In the genomic region with DNA sequence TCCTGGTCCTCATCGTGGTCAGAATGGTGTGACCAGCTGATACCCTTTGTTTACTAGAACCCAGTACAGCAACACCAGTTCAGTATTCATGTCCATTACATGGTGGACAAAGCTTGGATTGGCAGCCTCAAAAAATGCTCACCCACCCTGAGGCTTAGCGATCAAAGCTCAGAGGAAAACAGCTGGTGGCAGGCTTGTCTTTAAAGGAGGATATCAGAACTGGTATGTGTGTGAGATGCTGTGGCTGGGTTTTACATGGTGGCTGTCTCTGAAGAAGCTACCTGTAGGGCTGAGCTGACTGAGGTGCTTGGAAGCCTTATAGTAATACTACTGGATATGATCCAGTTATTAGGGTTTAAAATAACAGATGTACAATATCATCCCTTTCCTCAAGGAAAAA, we compare ENCODE assay signal across 18 cellular contexts.
DNase-seq lines count a peak whose midpoint lies in the region; ATAC-seq and TF ChIP-seq lines count a peak whose summit lies in the region.
"Had no signal": no experiment of that assay in that cellular context is flagged by ENCODE, and none has a peak within 500 bp of the region (broad histone marks: within the 10 kb centered on the region; RNA-seq: fewer than 3 reads in every experiment).

No MANE protein-coding gene starts in this region.

- no peaks in the 10 kb centered on the region for H3K36me3 ChIP-seq in mammary epithelial cell (ENCODE audit: insufficient read depth, low read length)
- no peaks in the 10 kb centered on the region for H3K36me3 ChIP-seq in smooth muscle cell (ENCODE audit: low read depth)
- H3K36me3 ChIP-seq in naive thymus-derived CD4-positive, alpha-beta T cell (ENCODE audit: control insufficient read depth in 2 of 3, insufficient read depth in 3 of 3, low read length in 3 of 3): no peaks in the 10 kb centered on the region
- H3K36me3 ChIP-seq: heart left ventricle, uterus had no signal

- H3K27me3 Mint-ChIP-seq in MCF 10A (ENCODE audit: insufficient read depth, unreplicated experiment) (peaks cover 25% of the 10 kb centered on the region), brain (peaks cover 10% of the 10 kb centered on the region)
- peaks cover 29 to 32% of the 10 kb centered on the region in 2 donors for H3K27me3 Mint-ChIP-seq in stimulated activated naive B cell treated with anti-CD40 and anti-IgM and Interleukin-4, amounts not matched to agents 10 μg/mL and 1 μg/mL and 100 μg/mL, for 72 hours
- peaks cover 0 to 52% (median 27%) of the 10 kb centered on the region in 5 donors for H3K27me3 Mint-ChIP-seq in naive thymus-derived CD4-positive, alpha-beta T cell

- no peak overlapping the region for H3K9ac ChIP-seq in mammary epithelial cell (ENCODE audit: insufficient read depth, low read length)
- H3K9ac ChIP-seq in smooth muscle cell (ENCODE audit: low read depth): no peak overlapping the region

- H3F3A ChIP-seq in smooth muscle cell (ENCODE audit: low read depth): no peaks in the 10 kb centered on the region

- H3K9me3 Mint-ChIP-seq in MCF 10A (ENCODE audit: unreplicated experiment) (peaks cover 7% of the 10 kb centered on the region), brain (peaks cover 13 to 26% (median 22%) of the 10 kb centered on the region in 5 experiments)
- no peaks in the 10 kb centered on the region for H3K9me3 Mint-ChIP-seq in stimulated activated naive B cell treated with anti-CD40 and anti-IgM and Interleukin-4, amounts not matched to agents 10 μg/mL and 1 μg/mL and 100 μg/mL, for 72 hours
- H3K9me3 Mint-ChIP-seq in naive thymus-derived CD4-positive, alpha-beta T cell: peaks cover 0 to 6% (median 0%) of the 10 kb centered on the region in 11 donors
- H3K9me3 Mint-ChIP-seq: activated T-helper 2 cell treated with anti-CD3 and anti-CD28 coated beads, Interferon-gamma antibody, Interleukin-2, Interleukin-4, amounts not matched to agents 10 μg/mL and 5 μg/mL and 100 μg/mL, durations not matched to agents 14 hours and 24 hours and 36 hours had no signal

- H3K4me1 ChIP-seq in mammary epithelial cell (ENCODE audit: insufficient read depth, low read length) (no peaks in the 10 kb centered on the region), smooth muscle cell (ENCODE audit: low read depth) (peaks cover 5% of the 10 kb centered on the region)
- H3K4me1 ChIP-seq in naive thymus-derived CD4-positive, alpha-beta T cell (ENCODE audit: control insufficient read depth in 2 of 2, insufficient read depth in 2 of 2, low read length in 2 of 2): no peaks in the 10 kb centered on the region
- H3K4me1 ChIP-seq: heart left ventricle, psoas muscle, testis, uterus had no signal

- CTCF ChIA-PET in mammary epithelial cell (lab: Charles Lee; ENCODE audit: low non-redundant PET): interaction anchor here (1.0 kb wide), 1 partner anchor 1002 kb away, joined by 5 read pairs; no protein-coding TSS in a partner anchor
- CTCF ChIA-PET in MCF 10A (lab: Yijun Ruan, JAX): interaction anchor here (0.5 to 3.0 kb wide), 31 partner anchors 10 to 1712 kb away, joined by 3 to 28 read pairs (median 3); no protein-coding TSS in a partner anchor
- CTCF ChIA-PET in naive thymus-derived CD4-positive, alpha-beta T cell (lab: Charles Lee): no interaction called here

- peak overlapping the region; percentile 52 for H3K4me2 ChIP-seq in mammary epithelial cell (ENCODE audit: insufficient read depth, low read depth, low read length)
- peak overlapping the region; percentile 28 for H3K4me2 ChIP-seq in smooth muscle cell

- TF ChIP-seq CTCF in mammary epithelial cell (conservative IDR thresholded peaks at IDR 0.05 in 1 of 2, IDR thresholded peaks at IDR 0.05 in 1 of 2; ENCODE audit: extremely low read depth in 1 of 2, insufficient read depth in 1 of 2, low read depth in 1 of 2, low read length in 2 of 2): no peak
- TF ChIP-seq CTCF in MCF 10A (IDR thresholded peaks at IDR 0.05; ENCODE audit: unreplicated experiment): no peak
- TF ChIP-seq CTCF in brain (conservative IDR thresholded peaks at IDR 0.05): no peak
- TF ChIP-seq CTCF in smooth muscle cell (IDR thresholded peaks at IDR 0.05; ENCODE audit: borderline replicate concordance, insufficient read depth, poor library complexity, severe bottlenecking): no peak

- POLR2A ChIA-PET in MCF 10A (lab: Yijun Ruan, JAX): interaction anchor here (0.6 to 1.5 kb wide), 2 partner anchors 620 to 1318 kb away, joined by 4 read pairs; no protein-coding TSS in a partner anchor
- POLR2A ChIA-PET in naive thymus-derived CD4-positive, alpha-beta T cell (lab: Charles Lee): no interaction called here

- H3K27ac ChIP-seq in mammary epithelial cell (ENCODE audit: insufficient read depth, low read depth, low read length) (no peak overlapping the region), smooth muscle cell (ENCODE audit: low read depth) (no peak overlapping the region)
- no peak overlapping the region for H3K27ac ChIP-seq in naive thymus-derived CD4-positive, alpha-beta T cell (ENCODE audit: low read depth, low read length)
- H3K27ac ChIP-seq: heart left ventricle, psoas muscle, testis, uterus had no signal

- dilution Hi-C loops in mammary epithelial cell (cut with HindIII; ENCODE audit: low sequenced_read_pairs): no loop called here

- no TSS peak for BruUV-seq in mammary epithelial cell (replicated peaks; lab: Mats Ljungman, UMichigan)
- BruUV-seq in MCF 10A (replicated peaks; lab: Mats Ljungman, UMichigan): no TSS peak

- in situ Hi-C loops in mammary epithelial cell (cut with MboI; ENCODE audit: low sequenced_read_pairs in 2 of 2): loop anchor here (10.0 to 25.0 kb wide), 6 partner anchors 556 to 1719 kb away; no protein-coding TSS in a partner anchor

- H3K4me3 ChIP-seq in mammary epithelial cell (replicated peaks in 1 of 3; ENCODE audit: insufficient read depth in 1 of 3, low read depth in 2 of 3, low read length in 3 of 3) (no peak overlapping the region), smooth muscle cell (peak overlapping the region; percentile 7)
- no peak overlapping the region for H3K4me3 ChIP-seq in naive thymus-derived CD4-positive, alpha-beta T cell (ENCODE audit: low read length)
- H3K4me3 ChIP-seq: heart left ventricle, mucosa of descending colon, psoas muscle, testis, uterus had no signal

- peaks cover 6% of the 10 kb centered on the region for H3K4me1 Mint-ChIP-seq in MCF 10A (ENCODE audit: insufficient read depth, unreplicated experiment)
- peaks cover 40% of the 10 kb centered on the region for H3K4me1 Mint-ChIP-seq in brain
- H3K4me1 Mint-ChIP-seq in stimulated activated naive B cell treated with anti-CD40 and anti-IgM and Interleukin-4, amounts not matched to agents 10 μg/mL and 1 μg/mL and 100 μg/mL, for 72 hours: peaks cover 0 to 3% of the 10 kb centered on the region in 2 donors
- H3K4me1 Mint-ChIP-seq in naive thymus-derived CD4-positive, alpha-beta T cell: peaks cover 0 to 3% (median 0%) of the 10 kb centered on the region in 7 donors

- H2AFZ ChIP-seq in mammary epithelial cell (ENCODE audit: low read depth, low read length) (no peak overlapping the region), smooth muscle cell (ENCODE audit: low read depth) (no peak overlapping the region)

- H3K9me3 ChIP-seq in mammary epithelial cell (replicated peaks; ENCODE audit: insufficient read depth, low read length) (no peaks in the 10 kb centered on the region), smooth muscle cell (replicated peaks; ENCODE audit: low read depth) (no peaks in the 10 kb centered on the region)
- no peaks in the 10 kb centered on the region for H3K9me3 ChIP-seq in naive thymus-derived CD4-positive, alpha-beta T cell (ENCODE audit: control insufficient read depth in 2 of 3, low read length in 3 of 3)
- H3K9me3 ChIP-seq: mucosa of descending colon, testis, uterus had no signal

- no peak for ATAC-seq in stimulated activated naive B cell treated with anti-CD40 and anti-IgM and Interleukin-4, amounts not matched to agents 10 μg/mL and 1 μg/mL and 100 μg/mL, for 72 hours (replicated peaks)
- ATAC-seq in naive thymus-derived CD4-positive, alpha-beta T cell: no peak
- ATAC-seq: heart left ventricle, psoas muscle had no signal

- no peak for DNase-seq in mammary epithelial cell
- no peak for DNase-seq in MCF 10A (ENCODE audit: unreplicated experiment)
- peak; percentile 35 to 80 for DNase-seq in NCI-H524 (lab: John Stamatoyannopoulos, UW)
- DNase-seq in smooth muscle cell (lab: John Stamatoyannopoulos, UW; ENCODE audit: unreplicated experiment): no peak
- DNase-seq in iPS-NIHi11 (ENCODE audit: low spot score): no peak
- no peak for DNase-seq in stimulated activated naive B cell treated with anti-CD40 and anti-IgM and Interleukin-4, amounts not matched to agents 10 μg/mL and 1 μg/mL and 100 μg/mL, for 72 hours
- no peak for DNase-seq in naive thymus-derived CD4-positive, alpha-beta T cell
- DNase-seq: activated CD8-positive, alpha-beta memory T cell treated with anti-CD3 and anti-CD28 coated beads, Interleukin-2, amount 50 U/mL, for 4 hours; uterus had no signal

- WGBS in mammary epithelial cell (ENCODE audit: low coverage, missing lambda C conversion rate): 50% methylated on average over 2 of the region's 2 CpGs
- WGBS in smooth muscle cell (ENCODE audit: low lambda C conversion rate): 53% methylated on average over 2 of the region's 2 CpGs

- H3K27me3 ChIP-seq in mammary epithelial cell (ENCODE audit: insufficient read depth, low read length) (no peaks in the 10 kb centered on the region), smooth muscle cell (ENCODE audit: low read depth) (no peaks in the 10 kb centered on the region)
- peaks cover 0 to 7% of the 10 kb centered on the region in 2 donors for H3K27me3 ChIP-seq in naive thymus-derived CD4-positive, alpha-beta T cell (ENCODE audit: control insufficient read depth in 2 of 2, insufficient read depth in 2 of 2, low read length in 2 of 2)
- H3K27me3 ChIP-seq: testis, uterus had no signal

- H3K79me2 ChIP-seq in mammary epithelial cell (ENCODE audit: insufficient read depth, low read length): no peaks in the 10 kb centered on the region
- no peaks in the 10 kb centered on the region for H3K79me2 ChIP-seq in smooth muscle cell (ENCODE audit: low read depth)

- no peak overlapping the region for H3K4me3 Mint-ChIP-seq in MCF 10A (ENCODE audit: unreplicated experiment)
- peak overlapping the region in 4 of 5 experiments; percentile 31 to 71 (median 67) for H3K4me3 Mint-ChIP-seq in brain
- no peak overlapping the region for H3K4me3 Mint-ChIP-seq in stimulated activated naive B cell treated with anti-CD40 and anti-IgM and Interleukin-4, amounts not matched to agents 10 μg/mL and 1 μg/mL and 100 μg/mL, for 72 hours
- no peak overlapping the region for H3K4me3 Mint-ChIP-seq in naive thymus-derived CD4-positive, alpha-beta T cell
- H3K4me3 Mint-ChIP-seq: activated naive CD8-positive, alpha-beta T cell treated with anti-CD3 and anti-CD28 coated beads for 36 hours; stimulated activated memory B cell treated with anti-CD40 and anti-IgM and Interleukin-4, amounts not matched to agents 10 μg/mL and 1 μg/mL and 100 μg/mL, for 72 hours had no signal

- intact Hi-C loops in mammary epithelial cell (cut with micrococcal nuclease): loop anchor here (1.0 to 5.0 kb wide), 8 partner anchors 47 to 1484 kb away; no protein-coding TSS in a partner anchor
- intact Hi-C loops in MCF 10A (cut with micrococcal nuclease): loop anchor here (1.0 to 5.0 kb wide), 5 partner anchors 48 to 1714 kb away; no protein-coding TSS in a partner anchor
- intact Hi-C loops in naive thymus-derived CD4-positive, alpha-beta T cell (cut with micrococcal nuclease): loop anchor here in 1 of 2 donors (5.0 kb wide), 1 partner anchor 556 kb away; no protein-coding TSS in a partner anchor

- no peak overlapping the region for H3K27ac Mint-ChIP-seq in MCF 10A (ENCODE audit: low read depth, unreplicated experiment)
- peak overlapping the region in 4 of 5 experiments; percentile 18 to 88 (median 46) for H3K27ac Mint-ChIP-seq in brain
- H3K27ac Mint-ChIP-seq in stimulated activated naive B cell treated with anti-CD40 and anti-IgM and Interleukin-4, amounts not matched to agents 10 μg/mL and 1 μg/mL and 100 μg/mL, for 72 hours: no peak overlapping the region
- H3K27ac Mint-ChIP-seq in naive thymus-derived CD4-positive, alpha-beta T cell: no peak overlapping the region
- H3K27ac Mint-ChIP-seq: activated naive CD8-positive, alpha-beta T cell treated with anti-CD3 and anti-CD28 coated beads for 36 hours; activated T-helper 2 cell treated with anti-CD3 and anti-CD28 coated beads, Interferon-gamma antibody, Interleukin-2, Interleukin-4, amounts not matched to agents 10 μg/mL and 5 μg/mL and 100 μg/mL, durations not matched to agents 14 hours and 24 hours and 36 hours; immature natural killer cell; stimulated activated memory B cell treated with anti-CD40 and anti-IgM and Interleukin-4, amounts not matched to agents 10 μg/mL and 1 μg/mL and 100 μg/mL, for 72 hours had no signal

- no peaks in the 10 kb centered on the region for H4K20me1 ChIP-seq in mammary epithelial cell (ENCODE audit: insufficient read depth, low read length)
- no peaks in the 10 kb centered on the region for H4K20me1 ChIP-seq in smooth muscle cell (ENCODE audit: low read depth)

- H3K36me3 Mint-ChIP-seq in MCF 10A (ENCODE audit: insufficient read depth, unreplicated experiment): no peaks in the 10 kb centered on the region
- H3K36me3 Mint-ChIP-seq in brain: no peaks in the 10 kb centered on the region
- H3K36me3 Mint-ChIP-seq in stimulated activated naive B cell treated with anti-CD40 and anti-IgM and Interleukin-4, amounts not matched to agents 10 μg/mL and 1 μg/mL and 100 μg/mL, for 72 hours: no peaks in the 10 kb centered on the region
- H3K36me3 Mint-ChIP-seq in naive thymus-derived CD4-positive, alpha-beta T cell: no peaks in the 10 kb centered on the region
- H3K36me3 Mint-ChIP-seq: activated naive CD8-positive, alpha-beta T cell treated with anti-CD3 and anti-CD28 coated beads for 36 hours; immature natural killer cell; stimulated activated memory B cell treated with anti-CD40 and anti-IgM and Interleukin-4, amounts not matched to agents 10 μg/mL and 1 μg/mL and 100 μg/mL, for 72 hours had no signal

Comparison
In these comparisons a context has a peak if more than half of its experiments do, and no peak if none do; other contexts are left out.
1. DNase-seq: peak in NCI-H524 (2 of 2); none in mammary epithelial cell (single experiment), MCF 10A (single experiment), smooth muscle cell (single experiment), iPS-NIHi11 (single experiment), stimulated activated naive B cell treated with anti-CD40 and anti-IgM and Interleukin-4, amounts not matched to agents 10 μg/mL and 1 μg/mL and 100 μg/mL, for 72 hours (single experiment) and naive thymus-derived CD4-positive, alpha-beta T cell (0 of 9).
2. H3K27ac Mint-ChIP-seq: peak in brain (4 of 5); none in MCF 10A (single experiment), stimulated activated naive B cell treated with anti-CD40 and anti-IgM and Interleukin-4, amounts not matched to agents 10 μg/mL and 1 μg/mL and 100 μg/mL, for 72 hours (single experiment) and naive thymus-derived CD4-positive, alpha-beta T cell (0 of 9).
3. H3K4me3 Mint-ChIP-seq: peak in brain (4 of 5); none in MCF 10A (single experiment), stimulated activated naive B cell treated with anti-CD40 and anti-IgM and Interleukin-4, amounts not matched to agents 10 μg/mL and 1 μg/mL and 100 μg/mL, for 72 hours (0 of 2) and naive thymus-derived CD4-positive, alpha-beta T cell (0 of 10).